Comparison of ENCODE assay signal across 9 cellular contexts in genomic region chr10:131943021-131943814, GRCh38. TPM values are rescaled to one million over a fixed set of nuclear protein-coding genes. Genes with fewer than 3 reads are reported as not detected.
DNase-seq lines count a peak whose midpoint lies in the region; ATAC-seq and TF ChIP-seq lines count a peak whose summit lies in the region.
"Had no signal": no experiment of that assay in that cellular context is flagged by ENCODE, and none has a peak within 500 bp of the region (broad histone marks: within the 10 kb centered on the region; RNA-seq: fewer than 3 reads in every experiment).

No MANE protein-coding gene starts in this region.

- no peak for TF ChIP-seq POLR2A in IMR-90 (IDR thresholded peaks at IDR 0.05; ENCODE audit: low read depth, low read length)

- 68% methylated on average over 3 of the region's 11 CpGs; no CpG with 5 or more reads in 1 of the 2 experiments for WGBS in IMR-90 (ENCODE audit: extremely low coverage in 2 of 2, insufficient read length in 1 of 2), 2 experiments
- WGBS in mesendoderm (ENCODE audit: extremely low coverage, insufficient coverage, low lambda C conversion rate) = no CpG with 5 or more reads among the region's 11 CpGs

- H3K9me3 Mint-ChIP-seq in CD4-positive, CD25-positive, alpha-beta regulatory T cell = no peaks in the 10 kb centered on the region

- H3K23ac ChIP-seq in IMR-90 (ENCODE audit: low read depth, low read length) (no peak overlapping the region), mesendoderm (ENCODE audit: low read length) (no peak overlapping the region)

- in situ Hi-C loops in IMR-90 (cut with MboI; ENCODE audit: low sequenced_read_pairs) = no loop called here

- H3K9me1 ChIP-seq in IMR-90 (ENCODE audit: insufficient read depth, low read length) = peaks cover 23% of the 10 kb centered on the region

- no peak overlapping the region for H3K14ac ChIP-seq in IMR-90 (replicated peaks; ENCODE audit: low read depth, low read length)

- no peak overlapping the region for H3K27ac ChIP-seq in CD4-positive, CD25-positive, alpha-beta regulatory T cell (ENCODE audit: insufficient read depth, low read length, poor library complexity, severe bottlenecking)
- H3K27ac ChIP-seq in IMR-90 (ENCODE audit: insufficient read depth, low read length) (no peak overlapping the region), colonic mucosa (no peak overlapping the region), mesendoderm (ENCODE audit: low read depth, low read length) (no peak overlapping the region)

- dilution Hi-C loops in IMR-90 (cut with HindIII; ENCODE audit: low sequenced_read_pairs, unreplicated experiment) = no loop called here

- no peak overlapping the region for H4K5ac ChIP-seq in IMR-90 (ENCODE audit: low read depth, low read length)
- no peak overlapping the region for H4K5ac ChIP-seq in mesendoderm (ENCODE audit: low read length)

- H2BK120ac ChIP-seq in IMR-90 (ENCODE audit: low read depth, low read length) (no peak overlapping the region), mesendoderm (ENCODE audit: low read depth, low read length) (no peak overlapping the region)

- POLR2A ChIA-PET in IMR-90 (lab: Charles Lee; ENCODE audit: unreplicated experiment) = no interaction called here

- H3K56ac ChIP-seq in IMR-90 (ENCODE audit: extremely low read depth, insufficient read depth, low read length) = no peak overlapping the region
- no peak overlapping the region for H3K56ac ChIP-seq in mesendoderm (ENCODE audit: low read length)

- no peak overlapping the region for H3K9ac ChIP-seq in IMR-90 (ENCODE audit: low read depth, low read length)
- no peak overlapping the region for H3K9ac ChIP-seq in colonic mucosa (ENCODE audit: low read depth in 2 of 2, low read length in 2 of 2)
- H3K9ac ChIP-seq in mesendoderm (ENCODE audit: low read length) = no peak overlapping the region

- no peak overlapping the region for H2BK20ac ChIP-seq in IMR-90 (ENCODE audit: low read depth, low read length)

- H3K4ac ChIP-seq in IMR-90 (ENCODE audit: low read depth, low read length) (no peak overlapping the region), mesendoderm (ENCODE audit: low read depth, low read length) (no peak overlapping the region)

- intact Hi-C loops in IMR-90 (cut with micrococcal nuclease) (no loop called here), colonic mucosa (cut with DNase I) (no loop called here)

- H4K91ac ChIP-seq in IMR-90 (ENCODE audit: insufficient read depth, low read depth, low read length) = no peak overlapping the region

- H3K9me3 ChIP-seq in CD4-positive, CD25-positive, alpha-beta regulatory T cell (ENCODE audit: control insufficient read depth in 2 of 2, low read length in 2 of 2) = no peaks in the 10 kb centered on the region
- no peaks in the 10 kb centered on the region for H3K9me3 ChIP-seq in IMR-90 (ENCODE audit: control insufficient read depth, insufficient read depth, low read length)
- H3K9me3 ChIP-seq in colonic mucosa = no peaks in the 10 kb centered on the region

- CTCF ChIA-PET in IMR-90 (lab: Yijun Ruan, JAX) = interaction anchor here (0.7 to 1.5 kb wide), 4 partner anchors 19 to 58 kb away, joined by 3 to 4 read pairs (median 3); no protein-coding TSS in a partner anchor

- H2BK5ac ChIP-seq in IMR-90 (ENCODE audit: low read depth, low read length, poor library complexity, severe bottlenecking) = no peak overlapping the region
- H2BK5ac ChIP-seq in mesendoderm (ENCODE audit: low read length) = no peak overlapping the region

- TF ChIP-seq CTCF in IMR-90 (conservative IDR thresholded peaks at IDR 0.05; ENCODE audit: low read depth, low read length) (peak; percentile 36), colonic mucosa (IDR thresholded peaks at IDR 0.05) (peak; percentile 14)

- no peak overlapping the region for H2AFZ ChIP-seq in IMR-90 (replicated peaks; ENCODE audit: low read length, poor library complexity)

- peak in 1 of 3 donors; percentile 15 for DNase-seq in CD4-positive, CD25-positive, alpha-beta regulatory T cell
- DNase-seq in IMR-90 (no peak), colonic mucosa (no peak), mesendoderm (peak; percentile 67), T1000 (lab: John Stamatoyannopoulos, UW) (no peak)
- DNase-seq: hippocampal formation had no signal

- peaks cover 11% of the 10 kb centered on the region for H4K20me1 ChIP-seq in IMR-90 (ENCODE audit: insufficient read depth, low read length)

- H3K36me3 ChIP-seq in CD4-positive, CD25-positive, alpha-beta regulatory T cell (ENCODE audit: control insufficient read depth, insufficient read depth, low read length) = peaks cover 80% of the 10 kb centered on the region
- peaks cover 38% of the 10 kb centered on the region for H3K36me3 ChIP-seq in IMR-90 (ENCODE audit: control insufficient read depth, insufficient read depth, low read length)
- no peaks in the 10 kb centered on the region for H3K36me3 ChIP-seq in colonic mucosa
- peaks cover 18% of the 10 kb centered on the region for H3K36me3 ChIP-seq in mesendoderm (ENCODE audit: control insufficient read depth, insufficient read depth, low read length)

- no peak overlapping the region for H3K18ac ChIP-seq in IMR-90 (ENCODE audit: low read depth, low read length)
- H3K18ac ChIP-seq in mesendoderm (ENCODE audit: low read length) = no peak overlapping the region

- H3K27me3 Mint-ChIP-seq in CD4-positive, CD25-positive, alpha-beta regulatory T cell = no peaks in the 10 kb centered on the region

- peaks cover 0 to 9% (median 3%) of the 10 kb centered on the region in 4 donors for H3K4me1 Mint-ChIP-seq in CD4-positive, CD25-positive, alpha-beta regulatory T cell

- peaks cover 47% of the 10 kb centered on the region for H3K36me3 Mint-ChIP-seq in CD4-positive, CD25-positive, alpha-beta regulatory T cell

- peak overlapping the region; percentile 69 to 83 (median 74) for H3K27ac Mint-ChIP-seq in CD4-positive, CD25-positive, alpha-beta regulatory T cell

- no peaks in the 10 kb centered on the region for H3K4me1 ChIP-seq in CD4-positive, CD25-positive, alpha-beta regulatory T cell (ENCODE audit: control insufficient read depth, insufficient read depth, low read length, poor library complexity, severe bottlenecking)
- H3K4me1 ChIP-seq in IMR-90 (ENCODE audit: control insufficient read depth, insufficient read depth, low read length) = peaks cover 18% of the 10 kb centered on the region
- H3K4me1 ChIP-seq in colonic mucosa = no peaks in the 10 kb centered on the region
- H3K4me1 ChIP-seq in mesendoderm (ENCODE audit: control insufficient read depth, low read depth, low read length) = no peaks in the 10 kb centered on the region

- H2AK5ac ChIP-seq in IMR-90 (ENCODE audit: low read depth, low read length) = no peak overlapping the region
- H2AK5ac ChIP-seq in mesendoderm (ENCODE audit: low read length) = no peak overlapping the region

- no peaks in the 10 kb centered on the region for H3K27me3 ChIP-seq in CD4-positive, CD25-positive, alpha-beta regulatory T cell (ENCODE audit: control insufficient read depth, insufficient read depth, low read length)
- H3K27me3 ChIP-seq in IMR-90 (ENCODE audit: control insufficient read depth, insufficient read depth, low read length) (no peaks in the 10 kb centered on the region), colonic mucosa (no peaks in the 10 kb centered on the region), mesendoderm (ENCODE audit: insufficient read depth, low read length, poor library complexity) (no peaks in the 10 kb centered on the region)

- H3K4me3 ChIP-seq in CD4-positive, CD25-positive, alpha-beta regulatory T cell (ENCODE audit: low read depth, low read length) = no peak overlapping the region
- H3K4me3 ChIP-seq in IMR-90 (ENCODE audit: insufficient read depth, low read depth, low read length) (no peak overlapping the region), colonic mucosa (no peak overlapping the region), mesendoderm (ENCODE audit: low read length) (no peak overlapping the region)

- BruUV-seq in IMR-90 (replicated peaks; lab: Mats Ljungman, UMichigan) = no TSS peak

- H2BK15ac ChIP-seq in IMR-90 (ENCODE audit: low read depth, low read length) = no peak overlapping the region
- H2BK15ac ChIP-seq in mesendoderm (replicated peaks; ENCODE audit: low read depth) = no peak overlapping the region

- no peak for ATAC-seq in CD4-positive, CD25-positive, alpha-beta regulatory T cell (ENCODE audit: low read depth in 2 of 2)
- no peak for ATAC-seq in IMR-90 (ENCODE audit: low read depth)
- ATAC-seq in GM18519 (IDR thresholded peaks at IDR 0.05; ENCODE audit: low FRiP score, unreplicated experiment) = no peak
- ATAC-seq in activated CD4-positive, CD25-positive, alpha-beta regulatory T cell treated with anti-CD3 and anti-CD28 coated beads, Interleukin-2, amount 50 U/mL, for 24 hours = no peak
- ATAC-seq in GM18517 (IDR thresholded peaks at IDR 0.05; ENCODE audit: unreplicated experiment) = no peak

- no peak overlapping the region for H3K4me3 Mint-ChIP-seq in CD4-positive, CD25-positive, alpha-beta regulatory T cell

- H3K79me1 ChIP-seq in IMR-90 (ENCODE audit: low read depth in 1 of 2, low read length in 2 of 2) = peaks cover 37 to 58% of the 10 kb centered on the region in 2 experiments
- H3K79me1 ChIP-seq in mesendoderm (ENCODE audit: low read length) = peaks cover 2% of the 10 kb centered on the region

- peak; percentile 29 for TF ChIP-seq RAD21 in IMR-90 (IDR thresholded peaks at IDR 0.05; ENCODE audit: low read length)

- H2AK9ac ChIP-seq in IMR-90 (replicated peaks; ENCODE audit: low read depth, low read length, poor library complexity) = no peak overlapping the region

- H3K79me2 ChIP-seq in mesendoderm (ENCODE audit: control insufficient read depth, insufficient read depth, low read length) = no peaks in the 10 kb centered on the region

- no peak overlapping the region for H4K8ac ChIP-seq in IMR-90 (ENCODE audit: low read depth in 2 of 2, low read length in 2 of 2)
- H4K8ac ChIP-seq in mesendoderm (ENCODE audit: low read depth, low read length) = no peak overlapping the region

- H3K4me2 ChIP-seq in IMR-90 (ENCODE audit: low read depth, low read length) = no peak overlapping the region
- H3K4me2 ChIP-seq in mesendoderm (ENCODE audit: low read length) = no peak overlapping the region

RNA-seq across cellular contexts. Expression of gene BNIP3, which starts 38.5 kb away (rescaled TPM):
- 20.2 TPM for total RNA-seq in CD4-positive, CD25-positive, alpha-beta regulatory T cell
- polyA plus RNA-seq in CD4-positive, CD25-positive, alpha-beta regulatory T cell = 10 to 100 TPM; 21.2 to 35.1 (median 30.5) TPM
- total RNA-seq in IMR-90 (2012; rRNA removed) = 134 and 252 TPM in 2 replicates
- 181 and 211 TPM in 2 replicates for polyA plus RNA-seq in IMR-90 (2012; rRNA removed)
- 221 and 286 TPM in 2 replicates for polyA plus RNA-seq in IMR-90 (2012; cell fraction: cytosol; rRNA removed)
- polyA plus RNA-seq in IMR-90 (2012; cell fraction: nucleus; rRNA removed; ENCODE audit: low replicate concordance) = 248 and 274 TPM in 2 replicates
- 10 to 100 TPM in 1 of 2 donors, 1 to 10 TPM in 1; 6.9 to 51.7 TPM for total RNA-seq in colonic mucosa
- polyA plus RNA-seq in mesendoderm (2013, experiment 1 of 2) = 10.7 TPM
- 10.4 TPM for polyA plus RNA-seq in mesendoderm (2013, experiment 2 of 2)

RNA-seq across cellular contexts. Expression of gene PPP2R2D, which starts 42.4 kb away (rescaled TPM):
- 41.8 TPM for total RNA-seq in CD4-positive, CD25-positive, alpha-beta regulatory T cell
- 10 to 100 TPM; 23.8 to 48.1 (median 25.6) TPM for polyA plus RNA-seq in CD4-positive, CD25-positive, alpha-beta regulatory T cell
- total RNA-seq in IMR-90 (2012; rRNA removed) = 21.1 and 23.8 TPM in 2 replicates
- polyA plus RNA-seq in IMR-90 (2012; rRNA removed) = 22.8 and 23.3 TPM in 2 replicates
- polyA plus RNA-seq in IMR-90 (2012; cell fraction: cytosol; rRNA removed) = 16.2 and 18.1 TPM in 2 replicates
- polyA plus RNA-seq in IMR-90 (2012; cell fraction: nucleus; rRNA removed; ENCODE audit: low replicate concordance) = 34.7 and 54.8 TPM in 2 replicates
- total RNA-seq in colonic mucosa = 10 to 100 TPM; 28.1 to 30.6 TPM
- polyA plus RNA-seq in mesendoderm (2013, experiment 1 of 2) = 28.9 TPM
- 30.4 TPM for polyA plus RNA-seq in mesendoderm (2013, experiment 2 of 2)
